In the genomic region with DNA sequence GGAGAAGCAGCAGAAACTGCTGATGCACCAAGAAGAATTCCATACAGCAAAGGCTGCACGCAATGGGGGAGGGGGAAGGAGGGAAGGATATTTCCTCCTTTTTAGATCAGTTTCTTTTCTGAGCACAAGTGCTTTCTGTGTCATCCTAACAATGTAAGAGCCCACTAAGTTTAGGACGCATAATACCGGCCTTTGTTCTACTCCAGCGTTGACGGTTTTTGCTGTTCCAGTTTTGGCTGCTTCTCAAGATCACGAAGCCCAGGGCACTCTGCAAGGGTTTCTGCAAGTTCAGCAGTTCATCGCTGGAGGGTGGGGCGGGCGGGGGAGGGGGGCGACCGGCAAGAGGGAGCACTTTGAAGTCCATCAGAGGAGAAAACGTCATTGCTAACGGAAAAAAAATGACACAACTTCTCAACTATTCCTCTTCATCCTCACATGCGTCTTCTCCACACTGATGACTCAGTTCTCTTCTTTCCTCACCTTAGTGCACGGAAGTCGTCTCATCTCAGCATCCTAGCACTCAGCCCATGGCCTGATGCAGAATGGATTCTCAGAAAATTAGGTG, we compare ENCODE assay signal across 8 cellular contexts. TPM values are rescaled to one million over a fixed set of nuclear protein-coding genes. Genes with fewer than 3 reads are reported as not detected.
DNase-seq lines count a peak whose midpoint lies in the region; ATAC-seq, FAIRE-seq and TF ChIP-seq lines count a peak whose summit lies in the region.

No MANE protein-coding gene starts in this region.

- POLR2A ChIA-PET in AG04450 (lab: Yijun Ruan, JAX) = no interaction called here

- ATAC-seq in HG03342 (IDR thresholded peaks at IDR 0.05; ENCODE audit: unreplicated experiment) = no peak

- intact Hi-C loops in kidney (cut with DNase I) = no loop called here

- no peak overlapping the region for H3K4me2 ChIP-seq in mesendoderm (ENCODE audit: low read length)

- CTCF ChIA-PET in AG04450 (lab: Charles Lee) = no interaction called here

- no peak overlapping the region for H3K4ac ChIP-seq in mesendoderm (ENCODE audit: low read depth, low read length)

- H2AK5ac ChIP-seq in mesendoderm (ENCODE audit: low read length) = no peak overlapping the region

- in situ Hi-C loops in astrocyte of the spinal cord (cut with HindIII; ENCODE audit: low sequenced_read_pairs) = no loop called here

- no peaks in the 10 kb centered on the region for H3K79me2 ChIP-seq in mesendoderm (ENCODE audit: control insufficient read depth, insufficient read depth, low read length)

- H2BK5ac ChIP-seq in mesendoderm (ENCODE audit: low read length) = no peak overlapping the region

- H3K9ac ChIP-seq in mesendoderm (ENCODE audit: low read length) (no peak overlapping the region), kidney (ENCODE audit: low read length in 2 of 2) (no peak overlapping the region)

- H2BK15ac ChIP-seq in mesendoderm (replicated peaks; ENCODE audit: low read depth) = no peak overlapping the region

- no peak overlapping the region for H3K23ac ChIP-seq in mesendoderm (ENCODE audit: low read length)

- H3K27ac ChIP-seq in AG04450 (ENCODE audit: low read depth, low read length) = no peak overlapping the region
- H3K27ac ChIP-seq in mesendoderm (ENCODE audit: low read depth, low read length) = no peak overlapping the region
- no peak overlapping the region for H3K27ac ChIP-seq in kidney (ENCODE audit: low read depth in 2 of 2, low read length in 2 of 2)

- no peak for DNase-seq in AG04450 (ENCODE audit: low read depth, low spot score)
- DNase-seq in HT1080 (ENCODE audit: low read depth) = peak; percentile 92
- DNase-seq in astrocyte of the spinal cord (ENCODE audit: low read depth, low spot score) = peak; percentile 28
- DNase-seq in mesendoderm = peak; percentile 69
- DNase-seq in NOMO-1 treated with dmso at 0.1 percent for 144 hours (lab: John Stamatoyannopoulos, UW; ENCODE audit: unreplicated experiment) = no peak
- DNase-seq in kidney = no peak
- no peak for DNase-seq in stimulated activated CD4-positive, alpha-beta T cell treated with anti-CD3 and anti-CD28 coated beads, Interleukin-4, amount 100 ng/mL, for 24 hours

- WGBS in mesendoderm (ENCODE audit: extremely low coverage, insufficient coverage, low lambda C conversion rate) = no CpG with 5 or more reads among the region's 16 CpGs

- H3K36me3 ChIP-seq in mesendoderm (ENCODE audit: control insufficient read depth, insufficient read depth, low read length) = no peaks in the 10 kb centered on the region
- no peaks in the 10 kb centered on the region for H3K36me3 ChIP-seq in kidney (ENCODE audit: control insufficient read depth in 1 of 2, insufficient read depth in 2 of 2, low read length in 2 of 2)

- H3K9me3 ChIP-seq in AG04450 (ENCODE audit: control insufficient read depth, insufficient read depth, low read length) (no peaks in the 10 kb centered on the region), kidney (ENCODE audit: control insufficient read depth in 1 of 2, low read length in 2 of 2) (no peaks in the 10 kb centered on the region)

- no peak overlapping the region for H4K8ac ChIP-seq in mesendoderm (ENCODE audit: low read depth, low read length)

- H3K79me1 ChIP-seq in mesendoderm (ENCODE audit: low read length) = no peaks in the 10 kb centered on the region

- no peaks in the 10 kb centered on the region for H3K4me1 ChIP-seq in mesendoderm (ENCODE audit: control insufficient read depth, low read depth, low read length)
- peaks cover 0 to 2% of the 10 kb centered on the region in 2 donors for H3K4me1 ChIP-seq in kidney (ENCODE audit: control insufficient read depth in 1 of 2, insufficient read depth in 1 of 2, low read depth in 1 of 2, low read length in 2 of 2)

- no peaks in the 10 kb centered on the region for H3K27me3 ChIP-seq in AG04450 (ENCODE audit: control insufficient read depth, insufficient read depth, low read length)
- no peaks in the 10 kb centered on the region for H3K27me3 ChIP-seq in mesendoderm (ENCODE audit: insufficient read depth, low read length, poor library complexity)

- FAIRE-seq in kidney (lab: Jason Lieb, UNC) = no peak

- H3K56ac ChIP-seq in mesendoderm (ENCODE audit: low read length) = peak overlapping the region; percentile 7

- no peak overlapping the region for H4K5ac ChIP-seq in mesendoderm (ENCODE audit: low read length)

- TF ChIP-seq CTCF in AG04450 (IDR thresholded peaks at IDR 0.05; ENCODE audit: low read depth, low read length) (no peak), astrocyte of the spinal cord (IDR thresholded peaks at IDR 0.05; ENCODE audit: low read depth, low read length) (no peak), kidney (IDR thresholded peaks at IDR 0.05; ENCODE audit: borderline replicate concordance, extremely low read depth, insufficient read depth) (no peak)

- no peak overlapping the region for H2BK120ac ChIP-seq in mesendoderm (ENCODE audit: low read depth, low read length)

- peak overlapping the region; percentile 41 for H3K4me3 ChIP-seq in AG04450 (ENCODE audit: low read depth, low read length)
- no peak overlapping the region for H3K4me3 ChIP-seq in astrocyte of the spinal cord (ENCODE audit: low read depth, low read length)
- H3K4me3 ChIP-seq in mesendoderm (ENCODE audit: low read length) = no peak overlapping the region
- H3K4me3 ChIP-seq in kidney (ENCODE audit: low read length in 2 of 2) = peak overlapping the region in 1 of 2 donors; percentile 17

- H3K18ac ChIP-seq in mesendoderm (ENCODE audit: low read length) = no peak overlapping the region

RNA-seq across cellular contexts. Expression of a gene that starts 8.7 kb away (rescaled TPM):
- polyA plus RNA-seq in AG04450 (2011; rRNA removed) (not detected in 2 replicates), kidney (ENCODE audit: insufficient read depth, low read depth, low replicate concordance) (not detected)
- polyA minus RNA-seq in AG04450 (2011; rRNA and poly(A)+ RNA removed) = not detected in 2 replicates
- total RNA-seq in HT1080 (2014; rRNA removed; shearing (Covaris generic)) = not detected in 2 replicates
- not detected in 2 replicates for polyA plus RNA-seq in HT1080 (2015; cell fraction: cytosol; rRNA removed)
- polyA plus RNA-seq in HT1080 (2015; cell fraction: nucleus; rRNA removed) = not detected in 2 replicates
- polyA plus RNA-seq in mesendoderm (2013, experiment 1 of 2) = 0.49 TPM
- polyA plus RNA-seq in mesendoderm (2013, experiment 2 of 2) = 0.48 TPM
- total RNA-seq in kidney = 0.44 TPM

Comparison
In these comparisons a context has a peak if more than half of its experiments do, and no peak if none do; other contexts are left out.
1. DNase-seq: peak in HT1080 (single experiment), astrocyte of the spinal cord (single experiment) and mesendoderm (single experiment); none in AG04450 (single experiment), NOMO-1 treated with dmso at 0.1 percent for 144 hours (single experiment), kidney (single experiment) and stimulated activated CD4-positive, alpha-beta T cell treated with anti-CD3 and anti-CD28 coated beads, Interleukin-4, amount 100 ng/mL, for 24 hours (single experiment).